8 cellular contexts compared by ENCODE assay signal in genomic region chr19:57632987-57633831, GRCh38. TPM values are rescaled to one million over a fixed set of nuclear protein-coding genes. Genes with fewer than 3 reads are reported as not detected.
DNase-seq lines count a peak whose midpoint lies in the region; ATAC-seq lines count a peak whose summit lies in the region.

Gene ZNF211 (plus strand): TSS chr19:57633168. CDS start chr19:57633347, 179 bp downstream.

- intact Hi-C loops in activated CD4-positive, alpha-beta T cell treated with anti-CD3 and anti-CD28 coated beads for 36 hours (cut with DNase I, micrococcal nuclease): loop anchor here (1.0 to 5.0 kb wide), 20 partner anchors 19 to 807 kb away; partner anchors contain the start of genes ZNF134 (in 2 of the 2), ZNF17 (in 2 of the 2), ZNF551 (in 2 of the 2) and ZIK1 (in 1 of the 2)

- CTCF ChIA-PET in activated CD4-positive, alpha-beta T cell treated with anti-CD3 and anti-CD28 coated beads for 36 hours (lab: Charles Lee): interaction anchor here (0.6 to 1.4 kb wide), 4 partner anchors 25 to 1318 kb away, joined by 3 read pairs; partner anchors contain the start of gene ZNF551

- POLR2A ChIA-PET in activated CD4-positive, alpha-beta T cell treated with anti-CD3 and anti-CD28 coated beads for 36 hours (lab: Charles Lee): interaction anchor here (0.6 to 1.2 kb wide), 2 partner anchors 47 to 113 kb away, joined by 3 to 4 read pairs; partner anchors contain the start of gene ZNF776

- H3K27ac ChIP-seq in cingulate gyrus (ENCODE audit: low read depth, low read length): peak within 1 kb of the TSS; percentile 58

- H3K36me3 Mint-ChIP-seq in activated CD4-positive, alpha-beta T cell treated with anti-CD3 and anti-CD28 coated beads for 36 hours (ENCODE audit: low read depth): peaks cover 54% of the 10 kb centered on the region

- H3K4me1 Mint-ChIP-seq in activated CD4-positive, alpha-beta T cell treated with anti-CD3 and anti-CD28 coated beads for 36 hours: peaks cover 19% of the 10 kb centered on the region

- peaks cover 31% of the 10 kb centered on the region for H3K9me3 Mint-ChIP-seq in activated CD4-positive, alpha-beta T cell treated with anti-CD3 and anti-CD28 coated beads for 36 hours (ENCODE audit: low read depth)

- no peaks in the 10 kb centered on the region for H3K27me3 Mint-ChIP-seq in activated CD4-positive, alpha-beta T cell treated with anti-CD3 and anti-CD28 coated beads for 36 hours

- H3K27ac Mint-ChIP-seq in activated CD4-positive, alpha-beta T cell treated with anti-CD3 and anti-CD28 coated beads for 36 hours: peak within 1 kb of the TSS; percentile 86

- H3K4me3 Mint-ChIP-seq in activated CD4-positive, alpha-beta T cell treated with anti-CD3 and anti-CD28 coated beads for 36 hours: peak within 1 kb of the TSS; percentile 96

- ATAC-seq in GM19043 (IDR thresholded peaks at IDR 0.05; ENCODE audit: low read depth, unreplicated experiment) (peak; percentile 95), HG03354 (IDR thresholded peaks at IDR 0.05; ENCODE audit: poor library complexity, severe bottlenecking, unreplicated experiment) (peak; percentile 99)
- ATAC-seq in activated CD4-positive, alpha-beta T cell treated with anti-CD3 and anti-CD28 coated beads for 36 hours: peak; percentile 100

- peak; percentile 95 for DNase-seq in Ammon's horn (ENCODE audit: low spot score)
- peak; percentile 82 for DNase-seq in NCI-H510A (lab: John Stamatoyannopoulos, UW)
- DNase-seq in activated CD4-positive, alpha-beta T cell treated with anti-CD3 and anti-CD28 coated beads for 36 hours: peak; percentile 91
- peak; percentile 91 for DNase-seq in kidney tubule cell (ENCODE audit: low spot score)
- DNase-seq in stimulated activated CD4-positive, alpha-beta T cell treated with anti-CD3 and anti-CD28 coated beads, Interleukin-1b, Interleukin-23, amount 100 ng/mL, for 1 hour (ENCODE audit: low read depth in 2 of 2): peak; percentile 60 to 72

RNA-seq across cellular contexts. Expression of gene ZNF211, which starts in this region (rescaled TPM):
- 1 to 10 TPM; 8.9 to 9.5 TPM for total RNA-seq in activated CD4-positive, alpha-beta T cell treated with anti-CD3 and anti-CD28 coated beads for 36 hours

Comparison
In these comparisons a context has a peak if more than half of its experiments do, and no peak if none do; other contexts are left out.
1. Peak in every context shown above with its lines: DNase-seq, ATAC-seq and H3K27ac ChIP-seq.